34 cellular contexts compared by ENCODE assay signal in the genomic region with DNA sequence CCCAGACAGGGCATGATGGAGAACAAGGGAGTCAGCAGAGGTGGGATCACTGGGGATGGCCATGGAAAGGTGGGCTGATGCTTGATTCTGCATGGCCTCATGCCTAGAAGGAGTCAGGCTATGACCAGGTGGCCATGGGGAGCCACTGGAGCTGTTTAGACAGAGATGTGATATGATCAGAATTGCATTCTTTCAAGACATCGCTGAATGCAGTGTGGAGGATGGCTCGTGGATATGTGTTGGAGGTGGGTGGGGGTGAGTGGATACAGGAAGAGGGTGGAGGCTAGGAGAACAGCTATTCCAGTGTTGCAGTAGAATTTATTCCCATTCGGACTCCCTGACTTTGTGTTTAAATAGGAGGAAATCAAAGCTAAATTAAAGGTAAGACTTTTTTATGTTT.
"Had no signal": no experiment of that assay in that cellular context is flagged by ENCODE, and none has a peak within 500 bp of the region (broad histone marks: within the 10 kb centered on the region; RNA-seq: fewer than 3 reads in every experiment).

No MANE protein-coding gene starts in this region.

- H3K27ac ChIP-seq: KMS-11 had no signal

- H3K27me3 ChIP-seq: MG63 had no signal

- DNase-seq: Karpas-422, Kasumi-1, MG63, MM.1S, MV-4-11, NCI-H1048, NCI-H1092, NCI-H1092 treated with DMSO at 0.1 percent for 48 hours, NCI-H1105, NCI-H1105 treated with DMSO at 0.1 percent for 48 hours, NCI-H1417, NCI-H1417 treated with DMSO at 0.1 percent for 48 hours, NCI-H1436, NCI-H1436 treated with DMSO at 0.1 percent for 48 hours, NCI-H146, NCI-H1694, NCI-H1694 treated with DMSO at 0.1 percent for 48 hours, NCI-H187, NCI-H187 treated with DMSO at 0.1 percent for 48 hours, NCI-H1930, NCI-H2029, NCI-H2029 treated with DMSO at 0.1 percent for 48 hours, NCI-H2081, NCI-H2081 treated with DMSO at 0.1 percent for 48 hours, NCI-H2107, NCI-H2171, NCI-H2171 treated with DMSO at 0.1 percent for 48 hours, NCI-H2227 treated with DMSO at 0.1 percent for 48 hours, NCI-H226, NCI-H345, NCI-H446, NCI-H446 treated with DMSO at 0.1 percent for 48 hours, NCI-H510A had no signal

- H3K4me3 ChIP-seq: MG63 had no signal
